Comparison of ENCODE assay signal across 16 cellular contexts in the genomic region with DNA sequence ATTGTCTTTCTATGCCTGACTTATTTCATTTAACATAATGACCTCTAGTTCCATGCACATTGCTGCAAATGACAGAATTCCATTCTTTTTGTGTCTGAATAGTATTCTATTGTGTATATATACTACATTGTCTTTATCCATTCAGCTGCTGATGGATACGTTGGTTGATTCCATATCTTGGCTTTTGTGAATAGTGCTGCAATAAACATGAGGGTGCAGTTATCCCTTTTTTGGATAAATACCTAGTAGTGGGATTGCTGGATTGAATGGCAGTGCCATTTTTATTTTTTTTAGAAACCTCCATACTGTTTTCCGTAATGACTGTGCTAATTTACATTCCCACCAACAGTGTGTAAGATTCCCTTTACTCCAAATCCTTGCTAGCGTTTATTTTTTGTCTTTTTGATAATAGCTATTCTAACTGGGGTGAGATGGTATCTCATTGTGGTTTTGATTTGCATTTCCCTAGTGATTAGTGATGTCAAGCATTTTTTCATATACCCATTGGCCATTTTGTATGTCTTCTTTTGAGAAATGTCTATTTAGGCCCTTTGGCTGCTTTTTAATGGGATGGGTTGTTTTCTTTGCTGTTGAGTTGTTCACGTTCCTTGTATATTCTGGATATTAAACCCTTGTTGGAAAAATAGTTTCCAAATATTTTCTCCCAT. TPM values are rescaled to one million over a fixed set of nuclear protein-coding genes. Genes with fewer than 3 reads are reported as not detected.
DNase-seq lines count a peak whose midpoint lies in the region; ATAC-seq, FAIRE-seq and TF ChIP-seq lines count a peak whose summit lies in the region.
"Had no signal": no experiment of that assay in that cellular context is flagged by ENCODE, and none has a peak within 500 bp of the region (broad histone marks: within the 10 kb centered on the region; RNA-seq: fewer than 3 reads in every experiment).

No MANE protein-coding gene starts in this region.

- H3K27me3 Mint-ChIP-seq in CD8-positive, alpha-beta memory T cell: no peaks in the 10 kb centered on the region
- H3K27me3 Mint-ChIP-seq in activated T-helper 17 cell treated with anti-CD3 and anti-CD28 coated beads, Interleukin-2, amount 50 U/mL, for 72 hours: no peaks in the 10 kb centered on the region
- no peaks in the 10 kb centered on the region for H3K27me3 Mint-ChIP-seq in naive thymus-derived CD8-positive, alpha-beta T cell

- ATAC-seq in activated T-helper 17 cell treated with anti-CD3 and anti-CD28 coated beads, Interleukin-2, amount 50 U/mL, for 72 hours (replicated peaks): no peak
- no peak for ATAC-seq in naive thymus-derived CD8-positive, alpha-beta T cell
- ATAC-seq in HG03135 (IDR thresholded peaks at IDR 0.05; ENCODE audit: unreplicated experiment) (no peak), HG03095 (IDR thresholded peaks at IDR 0.05; ENCODE audit: unreplicated experiment) (no peak)
- ATAC-seq: body of pancreas had no signal

- no peaks in the 10 kb centered on the region for H3K27me3 ChIP-seq in CD8-positive, alpha-beta memory T cell (ENCODE audit: insufficient read depth, low read length, poor library complexity, severe bottlenecking)
- H3K27me3 ChIP-seq: body of pancreas, MG63, Peyer's patch, testis had no signal

- peaks cover 0 to 18% (median 6%) of the 10 kb centered on the region in 5 donors for H3K9me3 Mint-ChIP-seq in CD8-positive, alpha-beta memory T cell
- peaks cover 9% of the 10 kb centered on the region for H3K9me3 Mint-ChIP-seq in activated T-helper 17 cell treated with anti-CD3 and anti-CD28 coated beads, Interleukin-2, amount 50 U/mL, for 72 hours
- peaks cover 9 to 30% (median 17%) of the 10 kb centered on the region in 9 donors for H3K9me3 Mint-ChIP-seq in naive thymus-derived CD8-positive, alpha-beta T cell

- no peaks in the 10 kb centered on the region for H3K9me3 ChIP-seq in CD8-positive, alpha-beta memory T cell (ENCODE audit: low read length)
- H3K9me3 ChIP-seq: body of pancreas, Peyer's patch, testis had no signal

- peaks cover 41% of the 10 kb centered on the region for H3K4me1 ChIP-seq in CD8-positive, alpha-beta memory T cell (ENCODE audit: insufficient read depth, low read length)
- H3K4me1 ChIP-seq: body of pancreas, Caco-2, testis had no signal

- peaks cover 60 to 86% (median 74%) of the 10 kb centered on the region in 3 donors for H3K4me1 Mint-ChIP-seq in CD8-positive, alpha-beta memory T cell
- peaks cover 29% of the 10 kb centered on the region for H3K4me1 Mint-ChIP-seq in activated T-helper 17 cell treated with anti-CD3 and anti-CD28 coated beads, Interleukin-2, amount 50 U/mL, for 72 hours
- H3K4me1 Mint-ChIP-seq in naive thymus-derived CD8-positive, alpha-beta T cell: peaks cover 34 to 75% (median 68%) of the 10 kb centered on the region in 4 donors
- H3K4me1 Mint-ChIP-seq: nephron had no signal

- H3K27ac Mint-ChIP-seq in CD8-positive, alpha-beta memory T cell: peak overlapping the region; percentile 63 to 99 (median 97)
- peak overlapping the region; percentile 89 for H3K27ac Mint-ChIP-seq in activated T-helper 17 cell treated with anti-CD3 and anti-CD28 coated beads, Interleukin-2, amount 50 U/mL, for 72 hours
- peak overlapping the region; percentile 9 to 100 (median 90) for H3K27ac Mint-ChIP-seq in naive thymus-derived CD8-positive, alpha-beta T cell
- H3K27ac Mint-ChIP-seq: nephron had no signal

- TF ChIP-seq POLR2A in GM12892 (IDR thresholded peaks at IDR 0.05; ENCODE audit: low read depth, low read length): no peak

- peaks cover 19 to 47% (median 23%) of the 10 kb centered on the region in 3 donors for H3K36me3 Mint-ChIP-seq in CD8-positive, alpha-beta memory T cell
- peaks cover 37% of the 10 kb centered on the region for H3K36me3 Mint-ChIP-seq in activated T-helper 17 cell treated with anti-CD3 and anti-CD28 coated beads, Interleukin-2, amount 50 U/mL, for 72 hours (ENCODE audit: low read depth)
- H3K36me3 Mint-ChIP-seq in naive thymus-derived CD8-positive, alpha-beta T cell: peaks cover 30 to 36% (median 36%) of the 10 kb centered on the region in 3 donors

- peak overlapping the region; percentile 99 to 100 (median 100) for H3K4me3 Mint-ChIP-seq in CD8-positive, alpha-beta memory T cell
- peak overlapping the region; percentile 80 for H3K4me3 Mint-ChIP-seq in activated T-helper 17 cell treated with anti-CD3 and anti-CD28 coated beads, Interleukin-2, amount 50 U/mL, for 72 hours
- peak overlapping the region; percentile 84 to 100 (median 99) for H3K4me3 Mint-ChIP-seq in naive thymus-derived CD8-positive, alpha-beta T cell
- H3K4me3 Mint-ChIP-seq: nephron had no signal

- peak in 2 of 5 donors; percentile 36 to 41 for DNase-seq in CD8-positive, alpha-beta memory T cell
- DNase-seq in GM12892 (ENCODE audit: insufficient read length) (no peak), NCI-H1694 (lab: John Stamatoyannopoulos, UW) (no peak)
- peak in 3 of 10 donors; percentile 40 to 49 (median 49) for DNase-seq in naive thymus-derived CD8-positive, alpha-beta T cell
- DNase-seq: body of pancreas, Caco-2, glutamatergic neuron, GM23248, MG63, NCI-H226, Peyer's patch, testis had no signal

- H3K4me3 ChIP-seq in CD8-positive, alpha-beta memory T cell (ENCODE audit: low read length): peak overlapping the region; percentile 66
- H3K4me3 ChIP-seq: body of pancreas, GM23248, testis had no signal

- CTCF ChIA-PET in CD8-positive, alpha-beta memory T cell (lab: Charles Lee): interaction anchor here (1.7 kb wide), 1 partner anchor 12 kb away, joined by 13 read pairs; no protein-coding TSS in a partner anchor

- POLR2A ChIA-PET in CD8-positive, alpha-beta memory T cell (lab: Charles Lee): no interaction called here
- POLR2A ChIA-PET in naive thymus-derived CD8-positive, alpha-beta T cell (lab: Charles Lee): interaction anchor here (0.6 to 4.3 kb wide), 4 partner anchors 10 to 427 kb away, joined by 3 to 26 read pairs (median 15); a partner anchor contains a TSS

- FAIRE-seq in GM12892 (lab: Jason Lieb, UNC): peak; percentile 24

- H3K27ac ChIP-seq in CD8-positive, alpha-beta memory T cell (ENCODE audit: low read depth, low read length): no peak overlapping the region
- H3K27ac ChIP-seq: body of pancreas, GM23248, testis had no signal

- no peaks in the 10 kb centered on the region for H3K36me3 ChIP-seq in CD8-positive, alpha-beta memory T cell (ENCODE audit: insufficient read depth, low read length)
- H3K36me3 ChIP-seq: MG63, Peyer's patch had no signal

RNA-seq across cellular contexts. Expression of a gene that starts 2.3 kb away (rescaled TPM):
- total RNA-seq in CD8-positive, alpha-beta memory T cell: 10 to 100 TPM; 40.1 to 46.6 TPM
- 50.9 TPM for polyA plus RNA-seq in CD8-positive, alpha-beta memory T cell
- polyA plus RNA-seq in GM12892 (2012; ENCODE audit: missing spikeins): 66.3 TPM
- 10 to 100 TPM; 44.6 to 64.8 TPM for total RNA-seq in activated T-helper 17 cell treated with anti-CD3 and anti-CD28 coated beads, Interleukin-2, amount 50 U/mL, for 72 hours
- 10 to 100 TPM; 40.9 to 42.8 TPM for total RNA-seq in naive thymus-derived CD8-positive, alpha-beta T cell
- 10 to 100 TPM; 25.6 to 47.9 (median 25.8) TPM for polyA plus RNA-seq in naive thymus-derived CD8-positive, alpha-beta T cell

RNA-seq across cellular contexts. Expression of a gene that starts 42.4 kb away (rescaled TPM):
- 10 to 100 TPM; 11.2 to 12.5 TPM for total RNA-seq in CD8-positive, alpha-beta memory T cell
- polyA plus RNA-seq in CD8-positive, alpha-beta memory T cell: 22.0 TPM
- 45.9 TPM for polyA plus RNA-seq in GM12892 (2012; ENCODE audit: missing spikeins)
- 10 to 100 TPM; 17.4 to 41.7 TPM for total RNA-seq in activated T-helper 17 cell treated with anti-CD3 and anti-CD28 coated beads, Interleukin-2, amount 50 U/mL, for 72 hours
- total RNA-seq in naive thymus-derived CD8-positive, alpha-beta T cell: 10 to 100 TPM; 13.6 to 16.8 TPM
- polyA plus RNA-seq in naive thymus-derived CD8-positive, alpha-beta T cell: 10 to 100 TPM in 2 of 3 donors, 1 to 10 TPM in 1; 9.1 to 21.3 (median 16.8) TPM
